Comparison of ENCODE assay signal across 8 cellular contexts in genomic region chr11:64449381-64450167, GRCh38.
DNase-seq lines count a peak whose midpoint lies in the region; ATAC-seq lines count a peak whose summit lies in the region.

No MANE protein-coding gene starts in this region.

- peaks cover 17% of the 10 kb centered on the region for H3K4me1 Mint-ChIP-seq in activated CD4-positive, alpha-beta memory T cell treated with anti-CD3 and anti-CD28 coated beads, Interleukin-2, amount 10 ng/mL, durations not matched to agents 7 days and 5 days

- H3K27me3 Mint-ChIP-seq in activated CD4-positive, alpha-beta memory T cell treated with anti-CD3 and anti-CD28 coated beads, Interleukin-2, amount 10 ng/mL, durations not matched to agents 7 days and 5 days, result peaks cover 20% of the 10 kb centered on the region

- no peak overlapping the region for H3K27ac ChIP-seq in ectodermal cell (ENCODE audit: insufficient read depth, low read depth, low read length, poor library complexity, severe bottlenecking)

- H3K9me3 ChIP-seq in ectodermal cell (ENCODE audit: control insufficient read depth, low read length), result no peaks in the 10 kb centered on the region

- no peaks in the 10 kb centered on the region for H3K9me3 Mint-ChIP-seq in activated CD4-positive, alpha-beta memory T cell treated with anti-CD3 and anti-CD28 coated beads, Interleukin-2, amount 10 ng/mL, durations not matched to agents 7 days and 5 days

- peak; percentile 14 for DNase-seq in DMS53 treated with DMSO at 0.1 percent for 48 hours (lab: John Stamatoyannopoulos, UW; ENCODE audit: unreplicated experiment)
- DNase-seq in NCI-H748 (lab: John Stamatoyannopoulos, UW; ENCODE audit: unreplicated experiment), result peak; percentile 87
- DNase-seq in activated CD4-positive, alpha-beta memory T cell treated with anti-CD3 and anti-CD28 coated beads, Interleukin-2, amount 10 ng/mL, durations not matched to agents 7 days and 5 days, result peak; percentile 72
- DNase-seq in lung microvascular endothelial cell (ENCODE audit: low read depth in 2 of 2), result peak; percentile 46 to 68
- peak; percentile 54 for DNase-seq in stimulated activated CD8-positive, alpha-beta memory T cell treated with anti-CD3 and anti-CD28 coated beads, Interleukin-12 subunit alpha, Interleukin-12 subunit beta, amount 100 ng/mL, for 1 hour (ENCODE audit: low read depth)
- DNase-seq in middle frontal gyrus (ENCODE audit: extremely low spot score, low spot score), result no peak

- H3K4me1 ChIP-seq in ectodermal cell (ENCODE audit: control insufficient read depth, insufficient read depth, low read length), result peaks cover 9% of the 10 kb centered on the region

- no peaks in the 10 kb centered on the region for H3K36me3 Mint-ChIP-seq in activated CD4-positive, alpha-beta memory T cell treated with anti-CD3 and anti-CD28 coated beads, Interleukin-2, amount 10 ng/mL, durations not matched to agents 7 days and 5 days (ENCODE audit: low read depth)

- CTCF ChIA-PET in activated CD4-positive, alpha-beta memory T cell treated with anti-CD3 and anti-CD28 coated beads, Interleukin-2, amount 10 ng/mL, durations not matched to agents 7 days and 5 days (lab: Charles Lee), result interaction anchor here (0.6 to 3.1 kb wide), 36 partner anchors 9 to 361 kb away, joined by 3 to 20 read pairs (median 4); partner anchors contain the start of genes MEN1, PRDX5 and RPS6KA4

- no peaks in the 10 kb centered on the region for H3K36me3 ChIP-seq in ectodermal cell (ENCODE audit: control insufficient read depth, insufficient read depth, low read length)

- H3K4me3 ChIP-seq in ectodermal cell (ENCODE audit: insufficient read depth, low read depth, low read length), result peak overlapping the region; percentile 28

- ATAC-seq in HG03159 (IDR thresholded peaks at IDR 0.05; ENCODE audit: unreplicated experiment), result peak; percentile 67

- 30 to 31% methylated on average over 31 of the region's 31 CpGs for WGBS in ectodermal cell, 2 experiments

- H3K27me3 ChIP-seq in ectodermal cell (ENCODE audit: control insufficient read depth, insufficient read depth, low read length, poor library complexity, severe bottlenecking), result peaks cover 14% of the 10 kb centered on the region

- POLR2A ChIA-PET in activated CD4-positive, alpha-beta memory T cell treated with anti-CD3 and anti-CD28 coated beads, Interleukin-2, amount 10 ng/mL, durations not matched to agents 7 days and 5 days (lab: Charles Lee), result interaction anchor here (0.6 to 1.4 kb wide), 2 partner anchors 107 to 217 kb away, joined by 3 to 5 read pairs; no protein-coding TSS in a partner anchor

- H3K4me3 Mint-ChIP-seq in activated CD4-positive, alpha-beta memory T cell treated with anti-CD3 and anti-CD28 coated beads, Interleukin-2, amount 10 ng/mL, durations not matched to agents 7 days and 5 days, result peak overlapping the region; percentile 35

- H3K27ac Mint-ChIP-seq in activated CD4-positive, alpha-beta memory T cell treated with anti-CD3 and anti-CD28 coated beads, Interleukin-2, amount 10 ng/mL, durations not matched to agents 7 days and 5 days, result no peak overlapping the region
